Comparison of ENCODE assay signal across 8 cellular contexts in the genomic region with DNA sequence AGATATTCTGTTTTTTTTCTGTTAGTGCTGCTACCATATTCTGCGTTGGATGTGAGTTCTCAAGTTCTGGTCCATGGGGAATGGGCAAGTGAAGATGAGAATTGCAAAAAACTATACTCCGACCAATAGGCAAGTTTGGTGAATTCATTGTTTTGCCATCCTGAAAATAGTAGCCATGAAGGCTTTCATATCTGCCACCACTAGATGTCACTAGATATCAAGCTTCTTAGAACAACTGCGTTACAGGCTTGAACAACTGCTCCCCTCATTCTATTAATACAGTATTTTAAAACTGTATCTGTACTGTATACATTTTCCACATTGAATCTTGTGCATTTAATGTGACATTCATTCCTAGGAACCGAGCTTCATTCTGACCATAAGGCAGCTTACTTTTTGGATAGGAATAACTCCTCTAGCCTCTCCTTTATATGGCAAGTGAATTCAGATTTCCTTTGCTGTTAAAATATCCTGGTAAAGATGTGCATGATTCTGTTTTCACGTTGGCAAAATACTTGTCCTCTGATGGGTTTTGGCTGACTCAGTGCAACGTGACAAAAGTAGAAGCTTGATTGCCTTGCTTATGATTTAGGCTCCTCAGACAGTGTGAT.
DNase-seq lines count a peak whose midpoint lies in the region; ATAC-seq and TF ChIP-seq lines count a peak whose summit lies in the region.

No MANE protein-coding gene starts in this region.

- no peak overlapping the region for H3K9ac ChIP-seq in OCI-LY1 (ENCODE audit: low read length)

- H3K27me3 ChIP-seq in OCI-LY1 (ENCODE audit: insufficient read depth, low read length) (no peaks in the 10 kb centered on the region), transverse colon (peaks cover 6% of the 10 kb centered on the region)

- peak; percentile 85 for TF ChIP-seq CTCF in OCI-LY1 (IDR thresholded peaks at IDR 0.05; ENCODE audit: low read length)
- peak; percentile 65 to 82 (median 72) for TF ChIP-seq CTCF in transverse colon (IDR thresholded peaks at IDR 0.05)

- no peaks in the 10 kb centered on the region for H3K9me3 Mint-ChIP-seq in central memory CD8-positive, alpha-beta T cell

- H3K4me1 ChIP-seq in OCI-LY1 (ENCODE audit: insufficient read depth, low read length, severe bottlenecking) (no peaks in the 10 kb centered on the region), transverse colon (no peaks in the 10 kb centered on the region)

- no peaks in the 10 kb centered on the region for H3K36me3 ChIP-seq in OCI-LY1 (ENCODE audit: insufficient read depth, low read length)
- no peaks in the 10 kb centered on the region for H3K36me3 ChIP-seq in transverse colon

- no peak for TF ChIP-seq EP300 in Ishikawa (IDR thresholded peaks at IDR 0.05; ENCODE audit: borderline replicate concordance)
- no peak for TF ChIP-seq EP300 in transverse colon (IDR thresholded peaks at IDR 0.05; ENCODE audit: low read depth)

- H2AFZ ChIP-seq in OCI-LY1 (ENCODE audit: low read length) = no peak overlapping the region

- H3K27ac ChIP-seq in OCI-LY1 (ENCODE audit: low read depth, low read length, poor library complexity, severe bottlenecking) (no peak overlapping the region), transverse colon (no peak overlapping the region)

- no peak overlapping the region for H3K4me2 ChIP-seq in OCI-LY1 (ENCODE audit: low read length)

- DNase-seq in DMS 273 treated with DMSO at 0.1 percent for 48 hours (lab: John Stamatoyannopoulos, UW) (peak; percentile 52), left colon (no peak), transverse colon (no peak), GOT3 (lab: John Stamatoyannopoulos, UW) (no peak)
- DNase-seq in central memory CD8-positive, alpha-beta T cell (ENCODE audit: low spot score in 2 of 2) = no peak

- no peaks in the 10 kb centered on the region for H3K9me3 ChIP-seq in OCI-LY1 (ENCODE audit: low read length)
- H3K9me3 ChIP-seq in transverse colon = no peaks in the 10 kb centered on the region

- no peak for TF ChIP-seq POLR2A in transverse colon (IDR thresholded peaks at IDR 0.05)

- H3K4me1 Mint-ChIP-seq in central memory CD8-positive, alpha-beta T cell = peaks cover 7% of the 10 kb centered on the region

- no peaks in the 10 kb centered on the region for H3F3A ChIP-seq in OCI-LY1 (ENCODE audit: insufficient read depth, low read length)

- intact Hi-C loops in left colon (cut with DNase I, micrococcal nuclease) = loop anchor here in 1 of 2 donors (5.0 kb wide), 2 partner anchors 135 to 450 kb away; no protein-coding TSS in a partner anchor
- intact Hi-C loops in transverse colon (cut with DNase I; ENCODE audit: low total_unique reads) = loop anchor here (5.0 kb wide), 3 partner anchors 450 to 850 kb away; no protein-coding TSS in a partner anchor

- peak; percentile 96 for TF ChIP-seq RAD21 in Ishikawa (IDR thresholded peaks at IDR 0.05; ENCODE audit: low read depth)

- no peaks in the 10 kb centered on the region for H3K36me3 Mint-ChIP-seq in central memory CD8-positive, alpha-beta T cell (ENCODE audit: insufficient read depth)

- no peak overlapping the region for H3K27ac Mint-ChIP-seq in central memory CD8-positive, alpha-beta T cell (ENCODE audit: low read depth)

- peak; percentile 87 for ATAC-seq in GM19372 (IDR thresholded peaks at IDR 0.05; ENCODE audit: low read depth, unreplicated experiment)
- peak; percentile 52 for ATAC-seq in central memory CD8-positive, alpha-beta T cell (replicated peaks; ENCODE audit: extremely low read depth, poor library complexity, severe bottlenecking)
- ATAC-seq in left colon = peak; percentile 71

- 7 to 22% methylated on average over 4 to 6 of the region's 6 CpGs for WGBS in transverse colon (ENCODE audit: low coverage in 1 of 2), 2 donors

- H3K9me2 ChIP-seq in OCI-LY1 (ENCODE audit: low read depth, low read length) = no peaks in the 10 kb centered on the region

- in situ Hi-C loops in transverse colon (cut with MboI; ENCODE audit: low pct_ligation_motif_present in 1 of 4, low pct_unique_long_range_greater_than_20kb in 1 of 4, low sequenced_read_pairs in 3 of 4) = loop anchor here in 3 of 4 donors (5.0 to 10.0 kb wide), 2 partner anchors 450 to 457 kb away; no protein-coding TSS in a partner anchor

- H3K4me3 ChIP-seq in OCI-LY1 (ENCODE audit: low read depth, low read length, poor library complexity, severe bottlenecking) (no peak overlapping the region), transverse colon (no peak overlapping the region)

- H3K4me3 Mint-ChIP-seq in central memory CD8-positive, alpha-beta T cell = no peak overlapping the region

- no peaks in the 10 kb centered on the region for H4K20me1 ChIP-seq in OCI-LY1 (ENCODE audit: insufficient read depth, low read length)

- no peaks in the 10 kb centered on the region for H3K79me2 ChIP-seq in OCI-LY1 (ENCODE audit: insufficient read depth, low read length)

- peaks cover 45% of the 10 kb centered on the region for H3K27me3 Mint-ChIP-seq in central memory CD8-positive, alpha-beta T cell

TF ChIP-seq in Ishikawa, 13 proteins besides CTCF, POLR2A, EP300 and RAD21:
- TF ChIP-seq CEBPB (IDR thresholded peaks at IDR 0.05) (no peak), NFIC (IDR thresholded peaks at IDR 0.05) (no peak)
- TF ChIP-seq, protein P1, sequence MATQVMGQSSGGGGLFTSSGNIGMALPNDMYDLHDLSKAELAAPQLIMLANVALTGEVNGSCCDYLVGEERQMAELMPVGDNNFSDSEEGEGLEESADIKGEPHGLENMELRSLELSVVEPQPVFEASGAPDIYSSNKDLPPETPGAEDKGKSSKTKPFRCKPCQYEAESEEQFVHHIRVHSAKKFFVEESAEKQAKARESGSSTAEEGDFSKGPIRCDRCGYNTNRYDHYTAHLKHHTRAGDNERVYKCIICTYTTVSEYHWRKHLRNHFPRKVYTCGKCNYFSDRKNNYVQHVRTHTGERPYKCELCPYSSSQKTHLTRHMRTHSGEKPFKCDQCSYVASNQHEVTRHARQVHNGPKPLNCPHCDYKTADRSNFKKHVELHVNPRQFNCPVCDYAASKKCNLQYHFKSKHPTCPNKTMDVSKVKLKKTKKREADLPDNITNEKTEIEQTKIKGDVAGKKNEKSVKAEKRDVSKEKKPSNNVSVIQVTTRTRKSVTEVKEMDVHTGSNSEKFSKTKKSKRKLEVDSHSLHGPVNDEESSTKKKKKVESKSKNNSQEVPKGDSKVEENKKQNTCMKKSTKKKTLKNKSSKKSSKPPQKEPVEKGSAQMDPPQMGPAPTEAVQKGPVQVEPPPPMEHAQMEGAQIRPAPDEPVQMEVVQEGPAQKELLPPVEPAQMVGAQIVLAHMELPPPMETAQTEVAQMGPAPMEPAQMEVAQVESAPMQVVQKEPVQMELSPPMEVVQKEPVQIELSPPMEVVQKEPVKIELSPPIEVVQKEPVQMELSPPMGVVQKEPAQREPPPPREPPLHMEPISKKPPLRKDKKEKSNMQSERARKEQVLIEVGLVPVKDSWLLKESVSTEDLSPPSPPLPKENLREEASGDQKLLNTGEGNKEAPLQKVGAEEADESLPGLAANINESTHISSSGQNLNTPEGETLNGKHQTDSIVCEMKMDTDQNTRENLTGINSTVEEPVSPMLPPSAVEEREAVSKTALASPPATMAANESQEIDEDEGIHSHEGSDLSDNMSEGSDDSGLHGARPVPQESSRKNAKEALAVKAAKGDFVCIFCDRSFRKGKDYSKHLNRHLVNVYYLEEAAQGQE (IDR thresholded peaks at IDR 0.05; ENCODE audit: low read depth) = no peak
